ENCODE assay signal across 10 cellular contexts in the genomic region with DNA sequence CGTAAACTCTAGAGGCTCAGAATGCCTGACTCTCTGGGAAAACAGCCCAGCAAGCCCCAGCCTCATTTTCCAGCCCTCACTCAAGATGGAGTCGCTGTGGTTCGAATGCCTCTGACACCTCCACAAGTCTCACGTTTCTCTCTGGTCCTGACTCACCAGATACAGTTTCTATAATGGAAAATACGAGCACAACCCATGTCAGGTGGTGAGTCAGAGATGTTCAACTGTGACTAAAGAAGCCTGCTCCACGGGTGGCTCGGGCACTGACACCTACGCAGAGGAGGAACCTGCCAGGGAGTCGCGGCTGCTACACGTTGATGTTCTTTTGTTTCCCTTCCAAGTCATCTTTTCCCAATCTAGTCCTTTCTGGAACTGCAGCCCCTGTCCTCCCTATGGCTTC.
DNase-seq lines count a peak whose midpoint lies in the region; ATAC-seq and TF ChIP-seq lines count a peak whose summit lies in the region.
"Had no signal": no experiment of that assay in that cellular context is flagged by ENCODE, and none has a peak within 500 bp of the region (broad histone marks: within the 10 kb centered on the region; RNA-seq: fewer than 3 reads in every experiment).

No MANE protein-coding gene starts in this region.

- H3K4me3 ChIP-seq in foreskin fibroblast (ENCODE audit: low read depth in 1 of 2, low read length in 2 of 2): no peak overlapping the region

- DNase-seq in NCI-H146 (lab: John Stamatoyannopoulos, UW) (peak; percentile 44), NCI-H146 treated with DMSO at 0.1 percent for 48 hours (lab: John Stamatoyannopoulos, UW; ENCODE audit: unreplicated experiment) (no peak), activated T-cell treated with anti-CD3 and anti-CD28 coated beads for 48 hours (ENCODE audit: low read depth) (peak; percentile 56), foreskin fibroblast (peak; percentile 45 to 60), MV-4-11 (lab: John Stamatoyannopoulos, UW) (no peak), NCI-H1105 treated with DMSO at 0.1 percent for 48 hours (lab: John Stamatoyannopoulos, UW) (no peak)
- DNase-seq in stimulated activated CD8-positive, alpha-beta memory T cell treated with anti-CD3 and anti-CD28 coated beads, Interleukin-7, amount 100 ng/mL, for 48 hours (ENCODE audit: extremely low read depth in 1 of 2, low read depth in 1 of 2): peak; percentile 25 to 65
- DNase-seq: natural killer cell, NCI-H187 had no signal

- no peak for TF ChIP-seq CTCF in foreskin fibroblast (IDR thresholded peaks at IDR 0.05; ENCODE audit: low read depth, low read length)

- no peak for ATAC-seq in HG03354 (IDR thresholded peaks at IDR 0.05; ENCODE audit: poor library complexity, severe bottlenecking, unreplicated experiment)
- ATAC-seq: natural killer cell had no signal

Comparison
In these comparisons a context has a peak if more than half of its experiments do, and no peak if none do; other contexts are left out.
1. DNase-seq: peak in NCI-H146 (single experiment), activated T-cell treated with anti-CD3 and anti-CD28 coated beads for 48 hours (single experiment), foreskin fibroblast (2 of 2) and stimulated activated CD8-positive, alpha-beta memory T cell treated with anti-CD3 and anti-CD28 coated beads, Interleukin-7, amount 100 ng/mL, for 48 hours (2 of 2); none in NCI-H146 treated with DMSO at 0.1 percent for 48 hours (single experiment), MV-4-11 (single experiment) and NCI-H1105 treated with DMSO at 0.1 percent for 48 hours (single experiment).